ENCODE assay signal across 4 cellular contexts in genomic region chr15:32396522-32396921, GRCh38. TPM values are rescaled to one million over a fixed set of nuclear protein-coding genes. Genes with fewer than 3 reads are reported as not detected.
"Had no signal": no experiment of that assay in that cellular context is flagged by ENCODE, and none has a peak within 500 bp of the region (broad histone marks: within the 10 kb centered on the region; RNA-seq: fewer than 3 reads in every experiment).

No MANE protein-coding gene starts in this region.

RNA-seq across cellular contexts. Expression of gene GOLGA8K, which starts 6.6 kb away (rescaled TPM):
- total RNA-seq: ascending aorta had no signal

RNA-seq across cellular contexts. Expression of gene GOLGA8O, which starts 58.9 kb away (rescaled TPM):
- total RNA-seq: ascending aorta, bronchial epithelial cell, WTC11 had no signal
- polyA plus RNA-seq: cardiac muscle cell had no signal
